ENCODE assay signal across 30 cellular contexts in genomic region chr1:162130308-162130707, GRCh38.
"Had no signal": no experiment of that assay in that cellular context is flagged by ENCODE, and none has a peak within 500 bp of the region (broad histone marks: within the 10 kb centered on the region; RNA-seq: fewer than 3 reads in every experiment).

No MANE protein-coding gene starts in this region.

- H3K4me3 ChIP-seq: ascending aorta, breast epithelium, cardiac muscle cell, coronary artery, dorsolateral prefrontal cortex, gastrocnemius medialis, heart left ventricle had no signal

- ATAC-seq: activated CD4-positive, alpha-beta T cell treated with anti-CD3 and anti-CD28 coated beads for 36 hours; activated naive CD4-positive, alpha-beta T cell treated with anti-CD3 and anti-CD28 coated beads, Interleukin-2, amount 50 U/mL, for 72 hours; activated T-cell treated with anti-CD3 and anti-CD28 coated beads, Interleukin-2, amount 50 U/mL, for 72 hours; esophagus mucosa; foreskin keratinocyte; gastrocnemius medialis; T-helper 17 cell had no signal

- DNase-seq: activated CD4-positive, alpha-beta memory T cell treated with anti-CD3 and anti-CD28 coated beads, Interleukin-2, amount 10 ng/mL, durations not matched to agents 7 days and 5 days; activated CD4-positive, alpha-beta T cell treated with anti-CD3 and anti-CD28 coated beads for 36 hours; activated CD4-positive, alpha-beta T cell treated with anti-CD3 and anti-CD28 coated beads, Interleukin-2, amount 10 ng/mL, durations not matched to agents 7 days and 5 days; activated CD4-positive, alpha-beta T cell treated with anti-CD3 and anti-CD28 coated beads, Interleukin-2, amount 50 U/mL, for 4 hours; activated CD4-positive, CD25-positive, alpha-beta regulatory T cell; activated CD4-positive, CD25-positive, alpha-beta regulatory T cell treated with anti-CD3 and anti-CD28 coated beads, Interleukin-2, amount 50 U/mL, for 72 hours; activated CD8-positive, alpha-beta memory T cell treated with anti-CD3 and anti-CD28 coated beads, Interleukin-2, amount 50 U/mL, for 48 hours; activated gamma-delta T cell; activated naive CD4-positive, alpha-beta T cell; activated naive CD4-positive, alpha-beta T cell treated with anti-CD3 and anti-CD28 coated beads, Interleukin-2, amount 10 ng/mL, durations not matched to agents 7 days and 5 days; activated naive CD8-positive, alpha-beta T cell treated with anti-CD3 and anti-CD28 coated beads, Interleukin-2, amount 10 ng/mL, durations not matched to agents 7 days and 5 days; activated T-cell treated with anti-CD3 and anti-CD28 coated beads for 4 hours; activated T-cell treated with anti-CD3 and anti-CD28 coated beads, Interleukin-2, amount 50 U/mL, for 24 hours; activated T-cell treated with anti-CD3 and anti-CD28 coated beads, Interleukin-2, amount 50 U/mL, for 72 hours; dorsolateral prefrontal cortex; effector memory CD4-positive, alpha-beta T cell; endodermal cell; foreskin keratinocyte; gastrocnemius medialis; glutamatergic neuron; heart left ventricle; T-helper 1 cell; T-helper 17 cell; T1000 had no signal

- H3K27me3 ChIP-seq: ascending aorta, breast epithelium, cardiac muscle cell, dorsolateral prefrontal cortex, foreskin keratinocyte, gastrocnemius medialis, heart left ventricle had no signal

- H3K9me3 ChIP-seq: ascending aorta, breast epithelium, gastrocnemius medialis had no signal

- H3K36me3 ChIP-seq: ascending aorta, breast epithelium, cardiac muscle cell, gastrocnemius medialis, heart left ventricle had no signal

- H3K27ac ChIP-seq: ascending aorta, breast epithelium, cardiac muscle cell, coronary artery, dorsolateral prefrontal cortex, foreskin keratinocyte, gastrocnemius medialis had no signal

- H3K4me1 ChIP-seq: breast epithelium, foreskin keratinocyte had no signal
